In the genomic region with DNA sequence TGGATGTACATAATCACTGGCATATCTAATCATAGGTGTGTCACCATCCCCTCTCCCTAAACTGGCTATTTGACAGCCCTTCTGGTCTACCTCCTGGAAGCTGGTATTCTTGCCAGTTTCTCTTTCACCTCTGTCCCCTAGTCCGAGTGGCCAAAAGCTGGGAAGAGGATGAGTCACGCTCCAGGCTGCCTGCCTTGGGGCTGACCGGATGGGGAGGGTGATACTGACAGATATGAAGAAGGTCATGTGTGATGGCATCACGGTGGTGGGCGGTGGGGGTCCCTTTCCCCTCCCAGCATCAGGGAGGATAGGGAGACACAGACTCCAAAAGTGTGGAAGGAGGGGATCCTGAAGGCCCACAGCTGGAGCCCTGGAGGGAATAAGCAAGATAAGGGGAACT, we compare ENCODE assay signal across 14 cellular contexts. TPM values are rescaled to one million over a fixed set of nuclear protein-coding genes. Genes with fewer than 3 reads are reported as not detected.
DNase-seq lines count a peak whose midpoint lies in the region; ATAC-seq, FAIRE-seq and TF ChIP-seq lines count a peak whose summit lies in the region.
"Had no signal": no experiment of that assay in that cellular context is flagged by ENCODE, and none has a peak within 500 bp of the region (broad histone marks: within the 10 kb centered on the region; RNA-seq: fewer than 3 reads in every experiment).

No MANE protein-coding gene starts in this region.

- H3K36me3 Mint-ChIP-seq in activated T-helper 17 cell treated with anti-CD3 and anti-CD28 coated beads, Interleukin-2, amount 50 U/mL, for 72 hours (ENCODE audit: low read depth) = no peaks in the 10 kb centered on the region
- H3K36me3 Mint-ChIP-seq: brain, memory B cell had no signal

- in situ Hi-C loops in transverse colon (cut with MboI; ENCODE audit: low pct_ligation_motif_present in 1 of 4, low pct_unique_long_range_greater_than_20kb in 1 of 4, low sequenced_read_pairs in 3 of 4) = no loop called here

- no peak overlapping the region for H3K4me3 Mint-ChIP-seq in activated T-helper 17 cell treated with anti-CD3 and anti-CD28 coated beads, Interleukin-2, amount 50 U/mL, for 72 hours
- H3K4me3 Mint-ChIP-seq: memory B cell had no signal

- DNase-seq in RCC 7860 (ENCODE audit: low spot score) (peak; percentile 33), fibroblast of gingiva (ENCODE audit: low read depth) (peak; percentile 55), mucosa of descending colon (peak in 2 of 3 donors; percentile 43 to 56), transverse colon (no peak), GF-D8 (lab: John Stamatoyannopoulos, UW) (no peak)
- DNase-seq: activated CD8-positive, alpha-beta memory T cell treated with anti-CD3 and anti-CD28 coated beads, Interleukin-2, amount 50 U/mL, for 48 hours; DND-41; NCI-H1930 had no signal

- WGBS in transverse colon (ENCODE audit: low coverage in 1 of 2), 2 donors = 33 to 70% methylated on average over 1 to 5 of the region's 5 CpGs

- no peak overlapping the region for H3K27ac Mint-ChIP-seq in activated T-helper 17 cell treated with anti-CD3 and anti-CD28 coated beads, Interleukin-2, amount 50 U/mL, for 72 hours
- H3K27ac Mint-ChIP-seq: memory B cell had no signal

- H3K27me3 Mint-ChIP-seq in activated T-helper 17 cell treated with anti-CD3 and anti-CD28 coated beads, Interleukin-2, amount 50 U/mL, for 72 hours = peaks cover 4% of the 10 kb centered on the region

- intact Hi-C loops in mucosa of descending colon (cut with DNase I, micrococcal nuclease) (no loop called here), transverse colon (cut with DNase I; ENCODE audit: low total_unique reads) (no loop called here)

- no peaks in the 10 kb centered on the region for H3K27me3 ChIP-seq in transverse colon

- peak overlapping the region; percentile 25 to 89 (median 72) for H3K27ac ChIP-seq in transverse colon

- TF ChIP-seq EP300 in transverse colon (IDR thresholded peaks at IDR 0.05; ENCODE audit: low read depth) = no peak

- no peaks in the 10 kb centered on the region for H3K9me3 Mint-ChIP-seq in activated T-helper 17 cell treated with anti-CD3 and anti-CD28 coated beads, Interleukin-2, amount 50 U/mL, for 72 hours
- H3K9me3 Mint-ChIP-seq: brain, memory B cell had no signal

- H3K4me1 ChIP-seq in mucosa of descending colon (ENCODE audit: low read depth) (peaks cover 46% of the 10 kb centered on the region), transverse colon (peaks cover 37 to 78% (median 52%) of the 10 kb centered on the region in 4 donors)

- FAIRE-seq in RCC 7860 (lab: Jason Lieb, UNC) = no peak
- FAIRE-seq: frontal cortex had no signal

- TF ChIP-seq CTCF in mucosa of descending colon (IDR thresholded peaks at IDR 0.05) (no peak), transverse colon (IDR thresholded peaks at IDR 0.05) (no peak)

- TF ChIP-seq POLR2A in transverse colon (IDR thresholded peaks at IDR 0.05) = no peak

- ATAC-seq in mucosa of descending colon (no peak), GM19467 (IDR thresholded peaks at IDR 0.05; ENCODE audit: unreplicated experiment) (no peak), HG03565 (IDR thresholded peaks at IDR 0.05; ENCODE audit: unreplicated experiment) (no peak)
- ATAC-seq in activated T-helper 17 cell treated with anti-CD3 and anti-CD28 coated beads, Interleukin-2, amount 50 U/mL, for 72 hours (replicated peaks) = no peak

- H3K9me3 ChIP-seq in mucosa of descending colon = no peaks in the 10 kb centered on the region
- no peaks in the 10 kb centered on the region for H3K9me3 ChIP-seq in transverse colon

- H3K4me1 Mint-ChIP-seq in activated T-helper 17 cell treated with anti-CD3 and anti-CD28 coated beads, Interleukin-2, amount 50 U/mL, for 72 hours = peaks cover 4% of the 10 kb centered on the region

- H3K36me3 ChIP-seq in mucosa of descending colon (ENCODE audit: low read depth) = no peaks in the 10 kb centered on the region
- peaks cover 0 to 4% (median 0%) of the 10 kb centered on the region in 4 donors for H3K36me3 ChIP-seq in transverse colon

- H3K4me3 ChIP-seq in mucosa of descending colon (no peak overlapping the region), transverse colon (no peak overlapping the region)

RNA-seq across cellular contexts. Expression of a gene that starts 4.8 kb away (rescaled TPM):
- 100 to 1,000 TPM in 2 of 3 donors, 10 to 100 TPM in 1; 96.4 to 217 (median 133) TPM for total RNA-seq in mucosa of descending colon
- total RNA-seq in transverse colon = 100 to 1,000 TPM in 3 of 4 donors, 10 to 100 TPM in 1; 78.8 to 553 (median 287) TPM
- total RNA-seq in activated T-helper 17 cell treated with anti-CD3 and anti-CD28 coated beads, Interleukin-2, amount 50 U/mL, for 72 hours = 1 to 10 TPM in 1 of 2 donors, under 1 TPM in 1; 0.97 to 1.3 TPM

RNA-seq across cellular contexts. Expression of a gene that starts 24.3 kb away (rescaled TPM):
- total RNA-seq in mucosa of descending colon (1 to 10 TPM; 1.1 to 3.0 (median 2.2) TPM), transverse colon (1 to 10 TPM in 2 of 4 donors, not detected in 2; 1.9 to 2.2 TPM)
- under 1 TPM in 1 of 2 donors, not detected in 1; 0.13 TPM for total RNA-seq in activated T-helper 17 cell treated with anti-CD3 and anti-CD28 coated beads, Interleukin-2, amount 50 U/mL, for 72 hours

Comparison
In these comparisons a context has a peak if more than half of its experiments do, and no peak if none do; other contexts are left out.
1. DNase-seq: peak in RCC 7860 (single experiment), fibroblast of gingiva (single experiment) and mucosa of descending colon (2 of 3); none in transverse colon (single experiment) and GF-D8 (single experiment).
2. RNA of a gene that starts 4.8 kb away (total RNA-seq): 78.8 to 553 TPM in transverse colon and 96.4 to 217 TPM in mucosa of descending colon; 0.97 to 1.3 TPM in activated T-helper 17 cell treated with anti-CD3 and anti-CD28 coated beads, Interleukin-2, amount 50 U/mL, for 72 hours; every median in the first group is over 10 times any median in the second.